1 cellular context compared by ENCODE assay signal in genomic region chr13:99916366-99917103, GRCh38.
TF ChIP-seq lines count a peak whose summit lies in the region.

No MANE protein-coding gene starts in this region.

TF ChIP-seq in K562, 482 proteins besides CTCF, POLR2A, EP300 and RAD21 (continued from another document):
- TF ChIP-seq SMC3 (conservative IDR thresholded peaks at IDR 0.05; ENCODE audit: insufficient read depth, low read depth, low read length) (peak; percentile 82), MAZ (CRISPR knock-in tag; conservative IDR thresholded peaks at IDR 0.05 in 1 of 2, IDR thresholded peaks at IDR 0.05 in 1 of 2) (0 out of 4 replicates have a peak, but pooled peaks of 1 of the 2 experiments have one; percentile 33), E2F4 (CRISPR knock-in tag; IDR thresholded peaks at IDR 0.05; ENCODE audit: low read depth) (no peak), CTBP1 (IDR thresholded peaks at IDR 0.05; ENCODE audit: borderline replicate concordance) (0 out of 2 replicates have a peak, but pooled peaks have one; percentile 24)
TF ChIP-seq in K562: peak in this region for 9.
